ENCODE assay signal across 1 cellular context in the genomic region with DNA sequence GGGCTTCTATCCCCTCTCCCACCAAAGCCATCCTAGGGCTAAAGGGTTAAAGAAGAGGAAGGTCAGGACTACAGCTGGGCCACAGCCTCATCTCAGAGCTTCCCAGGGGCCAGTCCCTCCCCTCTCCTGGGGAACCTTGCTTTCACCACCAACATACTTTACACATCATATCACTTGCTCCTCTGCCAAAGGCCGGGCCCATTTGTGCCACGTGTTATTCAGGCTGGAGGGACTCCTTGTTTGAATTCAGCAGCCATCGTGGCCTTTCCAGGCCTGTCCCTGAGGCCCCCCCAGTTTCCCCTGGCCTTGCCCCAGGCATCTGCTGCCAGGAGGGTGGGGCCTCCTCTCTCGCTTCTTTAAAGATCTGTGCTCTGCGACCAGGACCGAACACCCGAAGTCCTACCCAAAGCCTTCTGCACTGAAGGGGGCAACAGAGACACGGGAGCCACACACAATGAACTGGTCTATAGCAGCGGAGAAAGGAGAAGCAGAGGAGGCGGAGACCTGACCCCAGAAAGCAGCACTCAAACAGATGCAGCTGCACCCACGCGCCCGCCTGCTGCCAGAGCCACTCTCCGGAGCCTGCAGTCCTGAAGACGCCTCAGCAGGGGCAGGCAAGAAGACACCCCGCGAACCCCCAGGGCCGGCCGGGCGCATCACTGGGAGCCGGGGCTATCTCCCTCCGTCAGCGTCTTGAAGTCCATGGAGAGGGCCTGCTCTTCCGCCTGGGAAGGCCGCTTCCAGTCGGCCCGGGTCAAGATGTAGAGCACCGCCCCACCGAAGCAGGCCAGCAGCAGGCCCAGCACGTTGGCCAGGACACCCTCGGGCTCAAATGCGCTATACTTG.
TF ChIP-seq lines count a peak whose summit lies in the region.

No MANE protein-coding gene starts in this region.

TF ChIP-seq in GM23338, 12 proteins besides CTCF, POLR2A, EP300 and RAD21 (continued from another document):
- TF ChIP-seq, protein P1, sequence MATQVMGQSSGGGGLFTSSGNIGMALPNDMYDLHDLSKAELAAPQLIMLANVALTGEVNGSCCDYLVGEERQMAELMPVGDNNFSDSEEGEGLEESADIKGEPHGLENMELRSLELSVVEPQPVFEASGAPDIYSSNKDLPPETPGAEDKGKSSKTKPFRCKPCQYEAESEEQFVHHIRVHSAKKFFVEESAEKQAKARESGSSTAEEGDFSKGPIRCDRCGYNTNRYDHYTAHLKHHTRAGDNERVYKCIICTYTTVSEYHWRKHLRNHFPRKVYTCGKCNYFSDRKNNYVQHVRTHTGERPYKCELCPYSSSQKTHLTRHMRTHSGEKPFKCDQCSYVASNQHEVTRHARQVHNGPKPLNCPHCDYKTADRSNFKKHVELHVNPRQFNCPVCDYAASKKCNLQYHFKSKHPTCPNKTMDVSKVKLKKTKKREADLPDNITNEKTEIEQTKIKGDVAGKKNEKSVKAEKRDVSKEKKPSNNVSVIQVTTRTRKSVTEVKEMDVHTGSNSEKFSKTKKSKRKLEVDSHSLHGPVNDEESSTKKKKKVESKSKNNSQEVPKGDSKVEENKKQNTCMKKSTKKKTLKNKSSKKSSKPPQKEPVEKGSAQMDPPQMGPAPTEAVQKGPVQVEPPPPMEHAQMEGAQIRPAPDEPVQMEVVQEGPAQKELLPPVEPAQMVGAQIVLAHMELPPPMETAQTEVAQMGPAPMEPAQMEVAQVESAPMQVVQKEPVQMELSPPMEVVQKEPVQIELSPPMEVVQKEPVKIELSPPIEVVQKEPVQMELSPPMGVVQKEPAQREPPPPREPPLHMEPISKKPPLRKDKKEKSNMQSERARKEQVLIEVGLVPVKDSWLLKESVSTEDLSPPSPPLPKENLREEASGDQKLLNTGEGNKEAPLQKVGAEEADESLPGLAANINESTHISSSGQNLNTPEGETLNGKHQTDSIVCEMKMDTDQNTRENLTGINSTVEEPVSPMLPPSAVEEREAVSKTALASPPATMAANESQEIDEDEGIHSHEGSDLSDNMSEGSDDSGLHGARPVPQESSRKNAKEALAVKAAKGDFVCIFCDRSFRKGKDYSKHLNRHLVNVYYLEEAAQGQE (IDR thresholded peaks at IDR 0.05; ENCODE audit: unreplicated experiment) = no peak
- TF ChIP-seq, protein P2, sequence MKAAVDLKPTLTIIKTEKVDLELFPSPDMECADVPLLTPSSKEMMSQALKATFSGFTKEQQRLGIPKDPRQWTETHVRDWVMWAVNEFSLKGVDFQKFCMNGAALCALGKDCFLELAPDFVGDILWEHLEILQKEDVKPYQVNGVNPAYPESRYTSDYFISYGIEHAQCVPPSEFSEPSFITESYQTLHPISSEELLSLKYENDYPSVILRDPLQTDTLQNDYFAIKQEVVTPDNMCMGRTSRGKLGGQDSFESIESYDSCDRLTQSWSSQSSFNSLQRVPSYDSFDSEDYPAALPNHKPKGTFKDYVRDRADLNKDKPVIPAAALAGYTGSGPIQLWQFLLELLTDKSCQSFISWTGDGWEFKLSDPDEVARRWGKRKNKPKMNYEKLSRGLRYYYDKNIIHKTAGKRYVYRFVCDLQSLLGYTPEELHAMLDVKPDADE (IDR thresholded peaks at IDR 0.05) = no peak
- TF ChIP-seq POLR2AphosphoS5 (IDR thresholded peaks at IDR 0.05; ENCODE audit: low read depth) (no peak), JUNB (IDR thresholded peaks at IDR 0.05; ENCODE audit: unreplicated experiment) (no peak), NANOG (IDR thresholded peaks at IDR 0.05; ENCODE audit: borderline replicate concordance) (no peak)
TF ChIP-seq in GM23338: peak in this region for 0.
